1 cellular context compared by ENCODE assay signal in the genomic region with DNA sequence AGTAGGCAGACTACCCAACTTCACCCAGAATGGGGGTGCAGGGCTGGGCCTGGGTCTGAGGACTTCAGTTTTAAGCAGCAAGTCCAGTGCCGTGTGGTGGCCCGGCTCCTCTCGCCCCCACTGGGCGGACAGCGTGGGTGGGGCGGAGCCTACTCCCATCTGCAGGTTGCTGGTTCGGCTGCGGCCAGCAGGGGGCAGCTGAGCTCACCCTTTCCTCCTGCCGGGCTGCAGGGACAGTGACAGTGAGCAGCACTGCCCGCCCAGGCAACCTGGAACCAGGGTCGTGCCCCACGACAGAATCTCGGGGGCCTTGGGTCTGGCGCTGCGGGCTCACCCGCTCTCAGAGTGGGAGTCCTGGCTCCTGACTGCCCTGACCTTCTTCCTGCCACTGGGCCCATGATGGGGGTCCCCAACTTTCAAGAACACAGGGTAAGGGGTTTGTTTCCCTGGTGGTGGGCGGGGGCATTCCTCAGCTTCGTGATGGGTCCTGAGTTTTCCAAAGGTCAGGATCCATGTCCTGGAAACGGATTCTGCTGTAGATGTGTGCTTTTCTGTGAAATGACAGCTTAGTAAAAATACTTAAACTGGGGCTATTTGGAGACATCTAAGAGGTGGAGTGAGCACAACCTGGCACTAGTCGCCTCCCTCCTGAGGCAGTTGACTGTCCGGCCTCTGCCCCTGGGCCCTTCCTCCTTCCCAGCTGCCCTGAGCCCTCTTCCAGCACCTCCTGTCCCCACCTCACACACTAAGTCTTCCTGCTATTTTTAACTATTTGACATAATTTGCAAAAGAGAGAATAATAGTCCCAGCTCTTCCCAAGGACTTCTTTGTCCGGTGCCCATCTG.
TF ChIP-seq lines count a peak whose summit lies in the region.

No MANE protein-coding gene starts in this region.

TF ChIP-seq in K562, 482 proteins besides CTCF, POLR2A, EP300 and RAD21 (continued from another document):
- peak; percentile 7 for TF ChIP-seq RBBP5 (IDR thresholded peaks at IDR 0.05; ENCODE audit: borderline replicate concordance, insufficient read depth, low read length, poor library complexity, severe bottlenecking)
- TF ChIP-seq ZNF134 (CRISPR knock-in tag; conservative IDR thresholded peaks at IDR 0.05), result 0 out of 2 replicates have a peak, but pooled peaks have one; percentile 31
- TF ChIP-seq, protein P1, sequence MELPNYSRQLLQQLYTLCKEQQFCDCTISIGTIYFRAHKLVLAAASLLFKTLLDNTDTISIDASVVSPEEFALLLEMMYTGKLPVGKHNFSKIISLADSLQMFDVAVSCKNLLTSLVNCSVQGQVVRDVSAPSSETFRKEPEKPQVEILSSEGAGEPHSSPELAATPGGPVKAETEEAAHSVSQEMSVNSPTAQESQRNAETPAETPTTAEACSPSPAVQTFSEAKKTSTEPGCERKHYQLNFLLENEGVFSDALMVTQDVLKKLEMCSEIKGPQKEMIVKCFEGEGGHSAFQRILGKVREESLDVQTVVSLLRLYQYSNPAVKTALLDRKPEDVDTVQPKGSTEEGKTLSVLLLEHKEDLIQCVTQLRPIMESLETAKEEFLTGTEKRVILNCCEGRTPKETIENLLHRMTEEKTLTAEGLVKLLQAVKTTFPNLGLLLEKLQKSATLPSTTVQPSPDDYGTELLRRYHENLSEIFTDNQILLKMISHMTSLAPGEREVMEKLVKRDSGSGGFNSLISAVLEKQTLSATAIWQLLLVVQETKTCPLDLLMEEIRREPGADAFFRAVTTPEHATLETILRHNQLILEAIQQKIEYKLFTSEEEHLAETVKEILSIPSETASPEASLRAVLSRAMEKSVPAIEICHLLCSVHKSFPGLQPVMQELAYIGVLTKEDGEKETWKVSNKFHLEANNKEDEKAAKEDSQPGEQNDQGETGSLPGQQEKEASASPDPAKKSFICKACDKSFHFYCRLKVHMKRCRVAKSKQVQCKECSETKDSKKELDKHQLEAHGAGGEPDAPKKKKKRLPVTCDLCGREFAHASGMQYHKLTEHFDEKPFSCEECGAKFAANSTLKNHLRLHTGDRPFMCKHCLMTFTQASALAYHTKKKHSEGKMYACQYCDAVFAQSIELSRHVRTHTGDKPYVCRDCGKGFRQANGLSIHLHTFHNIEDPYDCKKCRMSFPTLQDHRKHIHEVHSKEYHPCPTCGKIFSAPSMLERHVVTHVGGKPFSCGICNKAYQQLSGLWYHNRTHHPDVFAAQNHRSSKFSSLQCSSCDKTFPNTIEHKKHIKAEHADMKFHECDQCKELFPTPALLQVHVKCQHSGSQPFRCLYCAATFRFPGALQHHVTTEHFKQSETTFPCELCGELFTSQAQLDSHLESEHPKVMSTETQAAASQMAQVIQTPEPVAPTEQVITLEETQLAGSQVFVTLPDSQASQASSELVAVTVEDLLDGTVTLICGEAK (IDR thresholded peaks at IDR 0.05), result peak; percentile 18; the same call in 1 of the 2 replicates
- TF ChIP-seq, protein P1 (CRISPR knock-in tag; IDR thresholded peaks at IDR 0.05), result no peak
- no peak for TF ChIP-seq PCBP2 (IDR thresholded peaks at IDR 0.05; ENCODE audit: low read depth, low read length, poor library complexity, severe bottlenecking)
- TF ChIP-seq PURB (CRISPR knock-in tag; IDR thresholded peaks at IDR 0.05; ENCODE audit: low read depth), result no peak
- no peak for TF ChIP-seq ZC3H4 (CRISPR knock-in tag; IDR thresholded peaks at IDR 0.05; ENCODE audit: borderline replicate concordance)
- peak; percentile 82 for TF ChIP-seq ZNF699 (CRISPR knock-in tag; IDR thresholded peaks at IDR 0.05; ENCODE audit: insufficient replicate concordance)
- TF ChIP-seq ZNF197 (CRISPR knock-in tag; IDR thresholded peaks at IDR 0.05; ENCODE audit: low read depth), result no peak; the same call in 1 of the 2 replicates
- TF ChIP-seq TAL1 (IDR thresholded peaks at IDR 0.05), result no peak
- TF ChIP-seq ZNF384 (IDR thresholded peaks at IDR 0.05; ENCODE audit: low read depth, low read length), result peak; percentile 12; the same call in 1 of the 2 replicates
- TF ChIP-seq ZNF23 (CRISPR knock-in tag; IDR thresholded peaks at IDR 0.05), result no peak
- no peak for TF ChIP-seq COPS2 (conservative IDR thresholded peaks at IDR 0.05)
TF ChIP-seq in K562: peak in this region for 112.
